8 cellular contexts compared by ENCODE assay signal in genomic region chr7:55964802-55965470, GRCh38. TPM values are rescaled to one million over a fixed set of nuclear protein-coding genes. Genes with fewer than 3 reads are reported as not detected.
DNase-seq lines count a peak whose midpoint lies in the region; ATAC-seq and TF ChIP-seq lines count a peak whose summit lies in the region.

No MANE protein-coding gene starts in this region.

- peak; percentile 43 for DNase-seq in GM04504 (ENCODE audit: low read depth)
- peak in 2 of 3 donors; percentile 43 to 45 for DNase-seq in T-helper 17 cell
- DNase-seq in mammary epithelial cell: peak; percentile 50
- DNase-seq in iris pigment epithelial cell (ENCODE audit: low read depth): peak; percentile 54
- peak; percentile 36 for DNase-seq in stimulated activated CD4-positive, alpha-beta T cell treated with anti-CD3 and anti-CD28 coated beads, Interleukin-12 subunit alpha, Interleukin-12 subunit beta, amount 100 ng/mL, for 4 hours
- no peak for DNase-seq in amniotic stem cell (lab: John Stamatoyannopoulos, UW)

- H3K36me3 Mint-ChIP-seq in IgD-negative memory B cell: peaks cover 3% of the 10 kb centered on the region
- H3K36me3 Mint-ChIP-seq in T-helper 17 cell (ENCODE audit: low read depth): peaks cover 3% of the 10 kb centered on the region

- no peaks in the 10 kb centered on the region for H3K9me3 Mint-ChIP-seq in IgD-negative memory B cell

- H3K27me3 Mint-ChIP-seq in IgD-negative memory B cell: no peaks in the 10 kb centered on the region
- H3K27me3 Mint-ChIP-seq in T-helper 17 cell: no peaks in the 10 kb centered on the region

- H3K27ac Mint-ChIP-seq in IgD-negative memory B cell: peak overlapping the region; percentile 83 to 87 (median 85)
- peak overlapping the region; percentile 9 for H3K27ac Mint-ChIP-seq in T-helper 17 cell

- peak overlapping the region; percentile 95 for H2AFZ ChIP-seq in mammary epithelial cell (ENCODE audit: low read depth, low read length)

- no peaks in the 10 kb centered on the region for H3K27me3 ChIP-seq in mammary epithelial cell (ENCODE audit: insufficient read depth, low read length)

- H3K36me3 ChIP-seq in mammary epithelial cell (ENCODE audit: insufficient read depth, low read length): peaks cover 1% of the 10 kb centered on the region

- H3K4me3 ChIP-seq in mammary epithelial cell (replicated peaks in 1 of 3; ENCODE audit: insufficient read depth in 1 of 3, low read depth in 2 of 3, low read length in 3 of 3): peak overlapping the region; percentile 51 to 64 (median 60)

- H3K4me1 Mint-ChIP-seq in IgD-negative memory B cell (peaks cover 15 to 23% (median 20%) of the 10 kb centered on the region in 3 donors), T-helper 17 cell (peaks cover 26% of the 10 kb centered on the region)

- H3K9ac ChIP-seq in mammary epithelial cell (ENCODE audit: insufficient read depth, low read length): peak overlapping the region; percentile 69

- no peaks in the 10 kb centered on the region for H4K20me1 ChIP-seq in mammary epithelial cell (ENCODE audit: insufficient read depth, low read length)

- ATAC-seq in GM21717 (IDR thresholded peaks at IDR 0.05; ENCODE audit: unreplicated experiment) (peak; percentile 76), T-helper 17 cell (peak; percentile 55)

- intact Hi-C loops in mammary epithelial cell (cut with micrococcal nuclease): loop anchor here (1.0 to 5.0 kb wide), 4 partner anchors 14 to 188 kb away; partner anchors contain the start of genes CCT6A, MRPS17, PSPH and ZNF713

- CTCF ChIA-PET in mammary epithelial cell (lab: Charles Lee; ENCODE audit: low non-redundant PET): no interaction called here

- H3K79me2 ChIP-seq in mammary epithelial cell (ENCODE audit: insufficient read depth, low read length): peaks cover 10% of the 10 kb centered on the region

- H3K9me3 ChIP-seq in T-helper 17 cell (ENCODE audit: control insufficient read depth, low read length, poor library complexity, severe bottlenecking) (no peaks in the 10 kb centered on the region), mammary epithelial cell (replicated peaks; ENCODE audit: insufficient read depth, low read length) (no peaks in the 10 kb centered on the region)

- dilution Hi-C loops in mammary epithelial cell (cut with HindIII; ENCODE audit: low sequenced_read_pairs): no loop called here

- peak overlapping the region; percentile 93 for H3K4me2 ChIP-seq in mammary epithelial cell (ENCODE audit: insufficient read depth, low read depth, low read length)

- WGBS in mammary epithelial cell (ENCODE audit: low coverage, missing lambda C conversion rate): 11% methylated on average over 10 of the region's 49 CpGs

- BruUV-seq in mammary epithelial cell (replicated peaks; lab: Mats Ljungman, UMichigan): TSS peak; percentile 28

- in situ Hi-C loops in mammary epithelial cell (cut with MboI; ENCODE audit: low sequenced_read_pairs in 2 of 2): loop anchor here in 1 of 2 donors (25.0 kb wide), 1 partner anchor 328 kb away; no protein-coding TSS in a partner anchor

- peak overlapping the region; percentile 68 for H3K27ac ChIP-seq in mammary epithelial cell (ENCODE audit: insufficient read depth, low read depth, low read length)

- no peak for TF ChIP-seq CTCF in mammary epithelial cell (conservative IDR thresholded peaks at IDR 0.05 in 1 of 2, IDR thresholded peaks at IDR 0.05 in 1 of 2; ENCODE audit: extremely low read depth in 1 of 2, insufficient read depth in 1 of 2, low read depth in 1 of 2, low read length in 2 of 2)

- H3K4me3 Mint-ChIP-seq in IgD-negative memory B cell (peak overlapping the region; percentile 85 to 94 (median 88)), T-helper 17 cell (peak overlapping the region; percentile 71)

- H3K4me1 ChIP-seq in mammary epithelial cell (ENCODE audit: insufficient read depth, low read length): peaks cover 18% of the 10 kb centered on the region

RNA-seq across cellular contexts. Expression of gene NIPSNAP2, which starts 0.6 kb away (rescaled TPM):
- 43.7 TPM for polyA plus RNA-seq in IgD-negative memory B cell
- total RNA-seq in T-helper 17 cell: 10 to 100 TPM; 32.7 to 42.5 TPM
- 10 to 100 TPM; 56.5 to 60.7 TPM for total RNA-seq in mammary epithelial cell
- polyA plus RNA-seq in mammary epithelial cell: 36.4 TPM
- polyA minus RNA-seq in mammary epithelial cell: 97.2 TPM

RNA-seq across cellular contexts. Expression of gene MRPS17, which starts 13.3 kb away (rescaled TPM):
- 19.9 TPM for polyA plus RNA-seq in IgD-negative memory B cell
- 1 to 10 TPM; 6.8 to 9.5 TPM for total RNA-seq in T-helper 17 cell
- total RNA-seq in mammary epithelial cell: 10 to 100 TPM; 21.8 to 33.8 TPM
- 25.1 TPM for polyA plus RNA-seq in mammary epithelial cell
- polyA minus RNA-seq in mammary epithelial cell: 0.47 TPM
